ENCODE assay signal across 25 cellular contexts in genomic region chr2:232986155-232986554, GRCh38. TPM values are rescaled to one million over a fixed set of nuclear protein-coding genes. Genes with fewer than 3 reads are reported as not detected.
DNase-seq lines count a peak whose midpoint lies in the region; ATAC-seq, FAIRE-seq and TF ChIP-seq lines count a peak whose summit lies in the region.
"Had no signal": no experiment of that assay in that cellular context is flagged by ENCODE, and none has a peak within 500 bp of the region (broad histone marks: within the 10 kb centered on the region; RNA-seq: fewer than 3 reads in every experiment).

No MANE protein-coding gene starts in this region.

- TF ChIP-seq CTCF in astrocyte (IDR thresholded peaks at IDR 0.05; ENCODE audit: insufficient read depth, low read depth, low read length) = no peak

- H3K27me3 ChIP-seq in astrocyte (ENCODE audit: insufficient read depth, low read length) = no peaks in the 10 kb centered on the region

- peaks cover 4% of the 10 kb centered on the region for H3K9me3 Mint-ChIP-seq in activated naive CD8-positive, alpha-beta T cell (ENCODE audit: low read depth)
- H3K9me3 Mint-ChIP-seq in activated naive CD8-positive, alpha-beta T cell treated with anti-CD3 and anti-CD28 coated beads, Interleukin-2, amount 50 U/mL, for 24 hours = peaks cover 5% of the 10 kb centered on the region
- no peaks in the 10 kb centered on the region for H3K9me3 Mint-ChIP-seq in astrocyte (ENCODE audit: unreplicated experiment)

- peaks cover 4% of the 10 kb centered on the region for H3K36me3 Mint-ChIP-seq in activated naive CD8-positive, alpha-beta T cell
- no peaks in the 10 kb centered on the region for H3K36me3 Mint-ChIP-seq in activated naive CD8-positive, alpha-beta T cell treated with anti-CD3 and anti-CD28 coated beads, Interleukin-2, amount 50 U/mL, for 24 hours (ENCODE audit: low read depth)
- H3K36me3 Mint-ChIP-seq in astrocyte (ENCODE audit: low read depth, unreplicated experiment) = no peaks in the 10 kb centered on the region

- no peak for ATAC-seq in activated naive CD8-positive, alpha-beta T cell treated with anti-CD3 and anti-CD28 coated beads, Interleukin-2, amount 50 U/mL, for 24 hours
- ATAC-seq: GM23338, HCT116 had no signal

- H3K27ac Mint-ChIP-seq in activated naive CD8-positive, alpha-beta T cell = no peak overlapping the region
- H3K27ac Mint-ChIP-seq in activated naive CD8-positive, alpha-beta T cell treated with anti-CD3 and anti-CD28 coated beads, Interleukin-2, amount 50 U/mL, for 24 hours = no peak overlapping the region
- no peak overlapping the region for H3K27ac Mint-ChIP-seq in astrocyte (ENCODE audit: unreplicated experiment)
- H3K27ac Mint-ChIP-seq: CD4-positive, alpha-beta memory T cell; GM23338; H9; HFFc6 had no signal

- H3K4me1 Mint-ChIP-seq in activated naive CD8-positive, alpha-beta T cell (ENCODE audit: low read depth) = no peaks in the 10 kb centered on the region
- H3K4me1 Mint-ChIP-seq in activated naive CD8-positive, alpha-beta T cell treated with anti-CD3 and anti-CD28 coated beads, Interleukin-2, amount 50 U/mL, for 24 hours = peaks cover 3% of the 10 kb centered on the region
- peaks cover 14% of the 10 kb centered on the region for H3K4me1 Mint-ChIP-seq in astrocyte (ENCODE audit: low read depth, unreplicated experiment)
- H3K4me1 Mint-ChIP-seq: CD4-positive, alpha-beta memory T cell had no signal

- H3K36me3 ChIP-seq in astrocyte (ENCODE audit: insufficient read depth, low read length) = no peaks in the 10 kb centered on the region

- no peak overlapping the region for H2AFZ ChIP-seq in astrocyte (ENCODE audit: low read depth, low read length)
- H2AFZ ChIP-seq: GM23338 had no signal

- no peaks in the 10 kb centered on the region for H3K79me2 ChIP-seq in astrocyte (ENCODE audit: insufficient read depth, low read length)

- FAIRE-seq in HTR-8/SVneo (lab: Jason Lieb, UNC) (peak; percentile 46), astrocyte (lab: Jason Lieb, UNC) (peak; percentile 29)
- FAIRE-seq: GM12891, GM18507 had no signal

- no peak for DNase-seq in activated naive CD8-positive, alpha-beta T cell treated with anti-CD3 and anti-CD28 coated beads, Interleukin-2, amount 50 U/mL, for 24 hours
- DNase-seq in HTR-8/SVneo (ENCODE audit: insufficient read length, low spot score) = no peak
- no peak for DNase-seq in astrocyte (ENCODE audit: low read depth)
- DNase-seq in ureter (ENCODE audit: low spot score) = peak; percentile 2
- no peak for DNase-seq in NCI-H345 (lab: John Stamatoyannopoulos, UW)
- no peak for DNase-seq in iPS-NIHi11 (ENCODE audit: low spot score)
- DNase-seq: 8988T; C1 segment of cervical spinal cord; Calu3; CD4-positive, alpha-beta memory T cell; COR-L47; DMS53; DMS79 treated with DMSO at 0.1 percent for 48 hours; GF-D8; H9; HFFc6 had no signal

- no peaks in the 10 kb centered on the region for H3K9me3 ChIP-seq in astrocyte (ENCODE audit: insufficient read depth, low read depth, low read length)

- no peaks in the 10 kb centered on the region for H4K20me1 ChIP-seq in astrocyte (ENCODE audit: insufficient read depth, low read length)

- peak overlapping the region; percentile 4 for H3K4me3 Mint-ChIP-seq in activated naive CD8-positive, alpha-beta T cell
- H3K4me3 Mint-ChIP-seq in activated naive CD8-positive, alpha-beta T cell treated with anti-CD3 and anti-CD28 coated beads, Interleukin-2, amount 50 U/mL, for 24 hours = no peak overlapping the region
- H3K4me3 Mint-ChIP-seq in astrocyte (ENCODE audit: unreplicated experiment) = no peak overlapping the region
- H3K4me3 Mint-ChIP-seq: CD4-positive, alpha-beta memory T cell; GM23338; H9; HFFc6 had no signal

- no peak overlapping the region for H3K4me3 ChIP-seq in astrocyte (ENCODE audit: insufficient read depth, low read depth, low read length)
- H3K4me3 ChIP-seq: GM23338 had no signal

- H3K4me2 ChIP-seq in astrocyte (ENCODE audit: low read length) = no peak overlapping the region
- H3K4me2 ChIP-seq: GM23338 had no signal

- peaks cover 16% of the 10 kb centered on the region for H3K4me1 ChIP-seq in astrocyte (ENCODE audit: insufficient read depth, low read length)

- H3K9ac ChIP-seq in astrocyte (ENCODE audit: low read length) = no peak overlapping the region

- H3K27me3 Mint-ChIP-seq in activated naive CD8-positive, alpha-beta T cell = peaks cover 8% of the 10 kb centered on the region
- peaks cover 13% of the 10 kb centered on the region for H3K27me3 Mint-ChIP-seq in activated naive CD8-positive, alpha-beta T cell treated with anti-CD3 and anti-CD28 coated beads, Interleukin-2, amount 50 U/mL, for 24 hours
- H3K27me3 Mint-ChIP-seq in astrocyte (ENCODE audit: low read depth, unreplicated experiment) = peaks cover 4% of the 10 kb centered on the region

- no peak overlapping the region for H3K27ac ChIP-seq in astrocyte (ENCODE audit: low read depth, low read length)

RNA-seq across cellular contexts. Expression of gene NGEF, which starts 26.9 kb away (rescaled TPM):
- total RNA-seq in astrocyte = 0.16 and 0.22 TPM in 2 replicates
- total RNA-seq in ureter = 8.1 TPM
- total RNA-seq: CD4-positive, alpha-beta memory T cell had no signal

RNA-seq across cellular contexts. Expression of gene NEU2, which starts 46.3 kb away (rescaled TPM):
- not detected in 2 replicates for total RNA-seq in astrocyte
- not detected for total RNA-seq in ureter
- total RNA-seq: A673; Calu3; CD4-positive, alpha-beta memory T cell; Daoy; G401; GM23338; H4; H9; HFFc6 had no signal
